ENCODE assay signal across 27 cellular contexts in genomic region chr3:85483986-85484385, GRCh38.
"Had no signal": no experiment of that assay in that cellular context is flagged by ENCODE, and none has a peak within 500 bp of the region (broad histone marks: within the 10 kb centered on the region; RNA-seq: fewer than 3 reads in every experiment).

No MANE protein-coding gene starts in this region.

- H3K4me3 ChIP-seq: adrenal gland, body of pancreas, esophagus squamous epithelium, gastroesophageal sphincter had no signal

- H3K9me3 ChIP-seq: adrenal gland, body of pancreas, esophagus squamous epithelium, gastroesophageal sphincter had no signal

- H3K4me1 ChIP-seq: adrenal gland, body of pancreas, esophagus squamous epithelium, gastroesophageal sphincter had no signal

- DNase-seq: activated B cell treated with CpG ODN at 0.5 μM for 24 hours; activated CD4-positive, alpha-beta T cell treated with anti-CD3 and anti-CD28 coated beads for 48 hours; activated CD4-positive, alpha-beta T cell treated with anti-CD3 and anti-CD28 coated beads, Interleukin-2, amount 50 U/mL, for 1 hour; activated CD4-positive, alpha-beta T cell treated with anti-CD3 and anti-CD28 coated beads, Interleukin-2, amount 50 U/mL, for 48 hours; activated CD8-positive, alpha-beta memory T cell treated with anti-CD3 and anti-CD28 coated beads for 24 hours; activated CD8-positive, alpha-beta T cell treated with anti-CD3 and anti-CD28 coated beads for 36 hours; activated effector memory CD4-positive, alpha-beta T cell treated with anti-CD3 and anti-CD28 coated beads, Interleukin-2, amount 50 U/mL, for 16 hours; activated naive CD4-positive, alpha-beta T cell treated with anti-CD3 and anti-CD28 coated beads for 36 hours; activated naive CD8-positive, alpha-beta T cell treated with anti-CD3 and anti-CD28 coated beads for 36 hours; activated naive CD8-positive, alpha-beta T cell treated with anti-CD3 and anti-CD28 coated beads, Interleukin-2, amount 50 U/mL, for 24 hours; activated T-cell treated with anti-CD3 and anti-CD28 coated beads, Interleukin-2, amount 50 U/mL, for 4 hours; adrenal gland; amygdala; aorta; body of pancreas; caudate nucleus; cortex of kidney; dermis blood vessel endothelial cell; effector CD4-positive, alpha-beta T cell; esophagus squamous epithelium; foreskin melanocyte; T-helper 1 cell; T-helper 17 cell; T1000; WERI-Rb-1 had no signal

- H3K27me3 ChIP-seq: adrenal gland, body of pancreas, esophagus squamous epithelium, gastroesophageal sphincter had no signal

- H3K36me3 ChIP-seq: adrenal gland, esophagus squamous epithelium, gastroesophageal sphincter, WERI-Rb-1 had no signal

- H3K27ac ChIP-seq: adrenal gland, body of pancreas, epithelial cell of prostate, esophagus squamous epithelium, gastroesophageal sphincter, WERI-Rb-1 had no signal
